In the genomic region with DNA sequence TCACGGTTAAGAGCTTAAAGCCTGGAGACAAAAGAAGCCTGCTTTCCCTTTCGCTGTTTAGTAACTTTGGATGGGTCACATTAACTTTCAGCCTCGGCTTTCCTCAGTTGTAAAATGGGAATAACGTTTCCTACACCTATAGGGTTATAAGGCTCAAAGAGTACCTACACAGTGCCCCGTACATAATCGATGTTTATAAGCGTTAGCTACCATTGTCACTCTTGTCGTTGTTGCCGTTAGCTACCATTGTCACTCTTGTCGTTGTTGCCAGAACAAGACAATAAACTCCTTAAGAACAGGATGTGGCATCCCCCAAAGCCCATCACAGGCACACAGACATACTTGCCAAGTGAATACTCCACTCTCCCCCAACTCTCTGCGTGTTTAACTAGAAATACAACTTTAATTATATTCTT, we compare ENCODE assay signal across 8 cellular contexts. TPM values are rescaled to one million over a fixed set of nuclear protein-coding genes. Genes with fewer than 3 reads are reported as not detected.
DNase-seq lines count a peak whose midpoint lies in the region; ATAC-seq, FAIRE-seq and TF ChIP-seq lines count a peak whose summit lies in the region.

No MANE protein-coding gene starts in this region.

- TF ChIP-seq POLR2A in heart left ventricle (IDR thresholded peaks at IDR 0.05) (no peak), esophagus muscularis mucosa (IDR thresholded peaks at IDR 0.05; ENCODE audit: low read depth) (no peak)

- peak overlapping the region; percentile 79 to 94 (median 85) for H3K27ac ChIP-seq in heart left ventricle
- H3K27ac ChIP-seq in RWPE1 = peak overlapping the region; percentile 71
- peak overlapping the region; percentile 87 to 92 (median 90) for H3K27ac ChIP-seq in esophagus muscularis mucosa (replicated peaks in 1 of 4)

- no peaks in the 10 kb centered on the region for H3K9me3 ChIP-seq in heart left ventricle
- H3K9me3 ChIP-seq in esophagus muscularis mucosa = no peaks in the 10 kb centered on the region
- H3K9me3 ChIP-seq in skeletal muscle satellite cell (replicated peaks; ENCODE audit: low read length) = no peaks in the 10 kb centered on the region

- no peak overlapping the region for H3K9ac ChIP-seq in skeletal muscle satellite cell (ENCODE audit: low read depth, low read length)

- POLR2A ChIA-PET in RWPE1 (lab: Yijun Ruan, JAX; ENCODE audit: low non-redundant PET) = no interaction called here

- 42 to 57% (median 50%) methylated on average over 11 of the region's 11 CpGs for WGBS in heart left ventricle, 4 donors
- 55% methylated on average over 11 of the region's 11 CpGs for WGBS in esophagus muscularis mucosa

- peak in 1 of 4 donors; percentile 21 for ATAC-seq in heart left ventricle
- ATAC-seq in HG03457 (IDR thresholded peaks at IDR 0.05; ENCODE audit: unreplicated experiment) = no peak

- CTCF ChIA-PET in RWPE1 (lab: Yijun Ruan, JAX) = no interaction called here

- DNase-seq in heart left ventricle = no peak
- no peak for DNase-seq in cardiac septum (ENCODE audit: low spot score)
- no peak for DNase-seq in RWPE1 (ENCODE audit: low spot score)
- no peak for DNase-seq in esophagus muscularis mucosa (ENCODE audit: extremely low spot score)
- DNase-seq in frontal cortex (ENCODE audit: low spot score in 2 of 2) = no peak
- DNase-seq in cerebellum (ENCODE audit: low spot score) = no peak

- TF ChIP-seq EP300 in esophagus muscularis mucosa (IDR thresholded peaks at IDR 0.05) = no peak

- H3K4me1 ChIP-seq in heart left ventricle (peaks cover 0 to 33% (median 14%) of the 10 kb centered on the region in 12 donors), esophagus muscularis mucosa (peaks cover 13 to 41% (median 32%) of the 10 kb centered on the region in 4 donors), skeletal muscle satellite cell (ENCODE audit: control insufficient read depth, insufficient read depth, low read length) (peaks cover 8% of the 10 kb centered on the region)

- H3K36me3 ChIP-seq in heart left ventricle (no peaks in the 10 kb centered on the region), esophagus muscularis mucosa (no peaks in the 10 kb centered on the region), skeletal muscle satellite cell (ENCODE audit: insufficient read depth, low read length) (no peaks in the 10 kb centered on the region)

- H3K4me3 ChIP-seq in heart left ventricle = peak overlapping the region in 10 of 12 donors; percentile 66 to 99 (median 84)
- peak overlapping the region; percentile 86 to 92 (median 90) for H3K4me3 ChIP-seq in esophagus muscularis mucosa
- H3K4me3 ChIP-seq in skeletal muscle satellite cell (ENCODE audit: low read length) = no peak overlapping the region

- H3K27me3 ChIP-seq in heart left ventricle (no peaks in the 10 kb centered on the region), esophagus muscularis mucosa (no peaks in the 10 kb centered on the region), skeletal muscle satellite cell (ENCODE audit: control insufficient read depth, insufficient read depth, low read length) (peaks cover 13% of the 10 kb centered on the region)

- TF ChIP-seq CTCF in heart left ventricle (IDR thresholded peaks at IDR 0.05) (no peak), RWPE1 (conservative IDR thresholded peaks at IDR 0.05; ENCODE audit: low read depth) (no peak), esophagus muscularis mucosa (IDR thresholded peaks at IDR 0.05) (no peak)

- no peak for FAIRE-seq in frontal cortex (lab: Jason Lieb, UNC)

- H3K4me2 ChIP-seq in skeletal muscle satellite cell (ENCODE audit: low read length) = peak overlapping the region; percentile 93

- intact Hi-C loops in heart left ventricle (cut with DNase I) = loop anchor here in 7 of 10 donors (5.0 to 10.0 kb wide), 8 partner anchors 50 to 180 kb away; no protein-coding TSS in a partner anchor
- intact Hi-C loops in cardiac septum (cut with DNase I) = no loop called here
- intact Hi-C loops in esophagus muscularis mucosa (cut with DNase I) = loop anchor here (5.0 kb wide), 1 partner anchor 100 kb away; no protein-coding TSS in a partner anchor

RNA-seq across cellular contexts. Expression of gene MFSD6, which starts 0.9 kb away (rescaled TPM):
- total RNA-seq in heart left ventricle (10 to 100 TPM; 13.9 to 75.0 (median 19.3) TPM), cardiac septum (14.4 TPM), esophagus muscularis mucosa (100 to 1,000 TPM; 145 to 180 (median 163) TPM), frontal cortex (35.5 TPM), cerebellum (41.2 TPM)
- 10 to 100 TPM; 11.8 to 15.3 TPM for polyA plus RNA-seq in heart left ventricle
- total RNA-seq in skeletal muscle satellite cell (2012; rRNA removed) = 1.8 and 3.1 TPM in 2 replicates
